Comparison of ENCODE assay signal across 8 cellular contexts in genomic region chr6:5626727-5627426, GRCh38.
DNase-seq lines count a peak whose midpoint lies in the region; ATAC-seq and TF ChIP-seq lines count a peak whose summit lies in the region.

No MANE protein-coding gene starts in this region.

- H3K4me3 ChIP-seq in lower leg skin (ENCODE audit: low read depth, poor library complexity, severe bottlenecking): no peak overlapping the region

- peaks cover 41% of the 10 kb centered on the region for H3K4me1 Mint-ChIP-seq in activated T-cell treated with anti-CD3 and anti-CD28 coated beads, Interleukin-2, amount 50 U/mL, for 24 hours (ENCODE audit: low read depth)
- peaks cover 32% of the 10 kb centered on the region for H3K4me1 Mint-ChIP-seq in stimulated activated memory B cell treated with anti-CD40 and anti-IgM and Interleukin-4, amounts not matched to agents 10 μg/mL and 1 μg/mL and 100 μg/mL, for 72 hours

- no peak for TF ChIP-seq CTCF in lower leg skin (IDR thresholded peaks at IDR 0.05)

- peaks cover 11% of the 10 kb centered on the region for H3K36me3 Mint-ChIP-seq in activated T-cell treated with anti-CD3 and anti-CD28 coated beads, Interleukin-2, amount 50 U/mL, for 24 hours (ENCODE audit: low read depth)
- H3K36me3 Mint-ChIP-seq in stimulated activated memory B cell treated with anti-CD40 and anti-IgM and Interleukin-4, amounts not matched to agents 10 μg/mL and 1 μg/mL and 100 μg/mL, for 72 hours: peaks cover 25% of the 10 kb centered on the region

- DNase-seq in activated T-cell treated with anti-CD3 and anti-CD28 coated beads, Interleukin-2, amount 50 U/mL, for 24 hours: no peak
- no peak for DNase-seq in activated T-cell treated with anti-CD3 and anti-CD28 coated beads for 4 hours
- DNase-seq in NAMALWA (ENCODE audit: low spot score): peak; percentile 47
- no peak for DNase-seq in lower leg skin (ENCODE audit: low spot score in 2 of 2)
- no peak for DNase-seq in NCI-H1930 (lab: John Stamatoyannopoulos, UW)
- no peak for DNase-seq in sciatic nerve (ENCODE audit: low spot score)

- ATAC-seq in HG02763 (IDR thresholded peaks at IDR 0.05; ENCODE audit: unreplicated experiment): peak; percentile 82
- peak; percentile 74 for ATAC-seq in stimulated activated memory B cell treated with anti-CD40 and anti-IgM and Interleukin-4, amounts not matched to agents 10 μg/mL and 1 μg/mL and 100 μg/mL, for 72 hours
- no peak for ATAC-seq in sciatic nerve

- intact Hi-C loops in lower leg skin (cut with DNase I; ENCODE audit: low total_unique reads) (no loop called here), sciatic nerve (cut with DNase I) (no loop called here)

- H3K4me3 Mint-ChIP-seq in activated T-cell treated with anti-CD3 and anti-CD28 coated beads, Interleukin-2, amount 50 U/mL, for 24 hours: peak overlapping the region; percentile 33
- H3K4me3 Mint-ChIP-seq in stimulated activated memory B cell treated with anti-CD40 and anti-IgM and Interleukin-4, amounts not matched to agents 10 μg/mL and 1 μg/mL and 100 μg/mL, for 72 hours: no peak overlapping the region

- H3K27me3 Mint-ChIP-seq in activated T-cell treated with anti-CD3 and anti-CD28 coated beads, Interleukin-2, amount 50 U/mL, for 24 hours: no peaks in the 10 kb centered on the region
- H3K27me3 Mint-ChIP-seq in stimulated activated memory B cell treated with anti-CD40 and anti-IgM and Interleukin-4, amounts not matched to agents 10 μg/mL and 1 μg/mL and 100 μg/mL, for 72 hours: no peaks in the 10 kb centered on the region

- no peak for TF ChIP-seq POLR2A in lower leg skin (IDR thresholded peaks at IDR 0.05)

- peak overlapping the region; percentile 39 for H3K27ac Mint-ChIP-seq in activated T-cell treated with anti-CD3 and anti-CD28 coated beads, Interleukin-2, amount 50 U/mL, for 24 hours
- peak overlapping the region; percentile 23 for H3K27ac Mint-ChIP-seq in stimulated activated memory B cell treated with anti-CD40 and anti-IgM and Interleukin-4, amounts not matched to agents 10 μg/mL and 1 μg/mL and 100 μg/mL, for 72 hours

- 88 to 90% methylated on average over 7 of the region's 7 CpGs for WGBS in lower leg skin, 2 donors

- H3K9me3 Mint-ChIP-seq in activated T-cell treated with anti-CD3 and anti-CD28 coated beads, Interleukin-2, amount 50 U/mL, for 24 hours: no peaks in the 10 kb centered on the region
- H3K9me3 Mint-ChIP-seq in stimulated activated memory B cell treated with anti-CD40 and anti-IgM and Interleukin-4, amounts not matched to agents 10 μg/mL and 1 μg/mL and 100 μg/mL, for 72 hours: no peaks in the 10 kb centered on the region
